In the genomic region with DNA sequence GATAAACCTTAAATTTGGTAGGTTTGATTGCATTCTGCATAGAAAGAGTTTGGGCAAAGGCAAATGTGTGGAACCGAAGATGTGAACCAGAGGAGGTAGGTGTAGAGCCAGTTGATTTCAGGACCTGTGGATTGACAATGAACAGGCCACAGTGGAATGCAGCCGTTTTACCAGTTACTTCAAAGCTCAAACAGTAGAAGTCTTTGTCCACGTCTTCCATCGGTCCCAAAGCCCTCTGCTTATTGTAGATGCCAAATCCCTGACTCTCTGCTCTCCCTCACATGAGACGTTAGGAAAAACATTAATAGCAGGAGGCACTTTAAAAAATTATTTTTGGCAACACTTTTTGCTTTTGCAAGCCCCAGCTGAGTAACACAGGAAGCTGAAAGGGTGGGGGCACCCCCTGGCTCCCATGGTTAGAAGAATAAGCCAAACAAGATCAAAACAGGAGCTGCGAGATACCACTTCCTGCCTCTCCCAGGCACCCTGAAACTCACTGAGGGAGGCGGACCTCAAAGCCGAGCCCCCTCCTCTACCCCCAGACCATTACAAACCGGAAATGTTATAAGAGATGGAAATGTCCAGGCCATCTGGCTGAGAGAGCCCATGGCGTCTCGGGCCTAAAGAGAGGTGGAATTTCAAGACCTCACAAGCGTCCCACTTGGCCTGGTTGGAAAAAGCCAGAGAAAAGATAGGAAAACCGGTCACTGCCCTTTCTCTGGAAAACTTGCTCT, we compare ENCODE assay signal across 9 cellular contexts. TPM values are rescaled to one million over a fixed set of nuclear protein-coding genes. Genes with fewer than 3 reads are reported as not detected.
DNase-seq lines count a peak whose midpoint lies in the region; ATAC-seq and TF ChIP-seq lines count a peak whose summit lies in the region.
"Had no signal": no experiment of that assay in that cellular context is flagged by ENCODE, and none has a peak within 500 bp of the region (broad histone marks: within the 10 kb centered on the region; RNA-seq: fewer than 3 reads in every experiment).

No MANE protein-coding gene starts in this region.

- peak; percentile 45 to 81 (median 64) for TF ChIP-seq EP300 in sigmoid colon (IDR thresholded peaks at IDR 0.05)

- H3K27me3 Mint-ChIP-seq in activated T-cell treated with anti-CD3 and anti-CD28 coated beads, Interleukin-2, amount 50 U/mL, for 72 hours (ENCODE audit: low read depth), result no peaks in the 10 kb centered on the region

- H3K4me3 Mint-ChIP-seq in activated T-cell treated with anti-CD3 and anti-CD28 coated beads, Interleukin-2, amount 50 U/mL, for 72 hours, result no peak overlapping the region
- H3K4me3 Mint-ChIP-seq: T-helper 1 cell treated with Interleukin-12 subunit alpha and Interleukin-12 subunit beta and Interleukin-4 antibody, amounts not matched to agents 30 μg/mL and 1 μg/mL, for 36 hours had no signal

- DNase-seq in GM06990 (ENCODE audit: extremely low read depth, insufficient read length) (peak; percentile 48), NOMO-1 treated with dmso at 0.1 percent for 144 hours (lab: John Stamatoyannopoulos, UW; ENCODE audit: unreplicated experiment) (peak; percentile 33), foreskin melanocyte (peak; percentile 98), sigmoid colon (peak; percentile 88), NCI-H1436 treated with DMSO at 0.1 percent for 48 hours (lab: John Stamatoyannopoulos, UW) (no peak), NCI-H345 treated with DMSO at 0.1 percent for 48 hours (lab: John Stamatoyannopoulos, UW; ENCODE audit: unreplicated experiment) (no peak)
- DNase-seq in activated T-cell treated with anti-CD3 and anti-CD28 coated beads, Interleukin-2, amount 50 U/mL, for 72 hours, result peak; percentile 80 to 85

- peak; percentile 76 for ATAC-seq in HG02571 (IDR thresholded peaks at IDR 0.05; ENCODE audit: unreplicated experiment)
- ATAC-seq in activated T-cell treated with anti-CD3 and anti-CD28 coated beads, Interleukin-2, amount 50 U/mL, for 72 hours (replicated peaks in 1 of 2), result peak; percentile 64 to 70

- TF ChIP-seq CTCF in GM06990 (IDR thresholded peaks at IDR 0.05; ENCODE audit: insufficient read depth, low read length, poor library complexity, severe bottlenecking) (no peak), sigmoid colon (IDR thresholded peaks at IDR 0.05) (no peak)

- H3K27ac ChIP-seq in sigmoid colon, result peak overlapping the region; percentile 64 to 81 (median 80)

- TF ChIP-seq POLR2A in sigmoid colon (IDR thresholded peaks at IDR 0.05), result no peak

- peaks cover 43% of the 10 kb centered on the region for H3K4me1 Mint-ChIP-seq in activated T-cell treated with anti-CD3 and anti-CD28 coated beads, Interleukin-2, amount 50 U/mL, for 72 hours (ENCODE audit: low read depth)

- peaks cover 27 to 41% of the 10 kb centered on the region in 2 donors for H3K36me3 Mint-ChIP-seq in activated T-cell treated with anti-CD3 and anti-CD28 coated beads, Interleukin-2, amount 50 U/mL, for 72 hours (ENCODE audit: insufficient read depth in 2 of 2)

- peaks cover 0 to 37% (median 30%) of the 10 kb centered on the region in 4 donors for H3K4me1 ChIP-seq in sigmoid colon

- intact Hi-C loops in sigmoid colon (cut with DNase I), result loop anchor here (2.0 to 10.0 kb wide), 2 partner anchors 15 to 55 kb away; partner anchors contain the start of genes C1orf74 and UTP25

- H3K4me3 ChIP-seq in GM06990 (replicated peaks; ENCODE audit: low read depth, low read length) (peak overlapping the region; percentile 66), sigmoid colon (peak overlapping the region in 2 of 4 donors; percentile 10 to 13)

- peaks cover 3% of the 10 kb centered on the region for H3K36me3 ChIP-seq in GM06990 (ENCODE audit: control insufficient read depth, insufficient read depth, low read length)
- H3K36me3 ChIP-seq in sigmoid colon, result no peaks in the 10 kb centered on the region

- WGBS in sigmoid colon, 2 donors, result 30 to 72% methylated on average over 13 of the region's 13 CpGs

- H3K27me3 ChIP-seq in GM06990 (replicated peaks; ENCODE audit: control insufficient read depth, insufficient read depth, low read length), result no peaks in the 10 kb centered on the region
- H3K27me3 ChIP-seq in sigmoid colon, result no peaks in the 10 kb centered on the region

- H3K9me3 Mint-ChIP-seq in activated T-cell treated with anti-CD3 and anti-CD28 coated beads, Interleukin-2, amount 50 U/mL, for 72 hours, result no peaks in the 10 kb centered on the region
- H3K9me3 Mint-ChIP-seq: T-helper 1 cell treated with Interleukin-12 subunit alpha and Interleukin-12 subunit beta and Interleukin-4 antibody, amounts not matched to agents 30 μg/mL and 1 μg/mL, for 36 hours had no signal

- no peak overlapping the region for H3K27ac Mint-ChIP-seq in activated T-cell treated with anti-CD3 and anti-CD28 coated beads, Interleukin-2, amount 50 U/mL, for 72 hours
- H3K27ac Mint-ChIP-seq: T-helper 1 cell treated with Interleukin-12 subunit alpha and Interleukin-12 subunit beta and Interleukin-4 antibody, amounts not matched to agents 30 μg/mL and 1 μg/mL, for 36 hours had no signal

- H3K9me3 ChIP-seq in sigmoid colon, result no peaks in the 10 kb centered on the region

RNA-seq across cellular contexts. Expression of gene TRAF3IP3, which starts 13.5 kb away (rescaled TPM):
- 100 to 1,000 TPM; 127 to 157 TPM for total RNA-seq in activated T-cell treated with anti-CD3 and anti-CD28 coated beads, Interleukin-2, amount 50 U/mL, for 72 hours
- total RNA-seq in sigmoid colon, result 1 to 10 TPM; 1.1 to 2.7 (median 1.4) TPM
- polyA plus RNA-seq in sigmoid colon, result 10 to 100 TPM in 1 of 3 donors, 1 to 10 TPM in 2; 1.2 to 43.7 (median 1.8) TPM

RNA-seq across cellular contexts. Expression of gene C1orf74, which starts 15.0 kb away (rescaled TPM):
- 1 to 10 TPM; 2.8 to 3.3 TPM for total RNA-seq in activated T-cell treated with anti-CD3 and anti-CD28 coated beads, Interleukin-2, amount 50 U/mL, for 72 hours
- 1 to 10 TPM in 1 of 4 donors, under 1 TPM in 3; 0.28 to 1.4 (median 0.60) TPM for total RNA-seq in sigmoid colon
- polyA plus RNA-seq in sigmoid colon, result 1 to 10 TPM; 1.2 to 1.8 (median 1.4) TPM

RNA-seq across cellular contexts. Expression of gene IRF6, which starts 36.6 kb away (rescaled TPM):
- total RNA-seq in activated T-cell treated with anti-CD3 and anti-CD28 coated beads, Interleukin-2, amount 50 U/mL, for 72 hours, result 1 to 10 TPM in 1 of 2 donors, under 1 TPM in 1; 0.49 to 2.3 TPM
- total RNA-seq in sigmoid colon, result 1 to 10 TPM in 1 of 4 donors, under 1 TPM in 3; 0.28 to 1.1 (median 0.37) TPM
- polyA plus RNA-seq in sigmoid colon, result 10 to 100 TPM; 29.0 to 58.5 (median 51.1) TPM

RNA-seq across cellular contexts. Expression of gene UTP25, which starts 58.4 kb away (rescaled TPM):
- total RNA-seq in activated T-cell treated with anti-CD3 and anti-CD28 coated beads, Interleukin-2, amount 50 U/mL, for 72 hours, result 10 to 100 TPM; 11.5 to 11.9 TPM
- 1 to 10 TPM; 5.7 to 8.6 (median 6.9) TPM for total RNA-seq in sigmoid colon
- polyA plus RNA-seq in sigmoid colon, result 1 to 10 TPM; 1.2 to 3.7 (median 1.6) TPM

Comparison
In these comparisons a context has a peak if more than half of its experiments do, and no peak if none do; other contexts are left out.
1. DNase-seq: peak in GM06990 (single experiment), NOMO-1 treated with dmso at 0.1 percent for 144 hours (single experiment), activated T-cell treated with anti-CD3 and anti-CD28 coated beads, Interleukin-2, amount 50 U/mL, for 72 hours (2 of 2), foreskin melanocyte (single experiment) and sigmoid colon (single experiment); none in NCI-H1436 treated with DMSO at 0.1 percent for 48 hours (single experiment) and NCI-H345 treated with DMSO at 0.1 percent for 48 hours (single experiment).
2. RNA of gene TRAF3IP3, which starts 13.5 kb away (total RNA-seq): 127 to 157 TPM in activated T-cell treated with anti-CD3 and anti-CD28 coated beads, Interleukin-2, amount 50 U/mL, for 72 hours; 1.1 to 2.7 TPM in sigmoid colon; every median in the first group is over 10 times any median in the second.